In the genomic region with DNA sequence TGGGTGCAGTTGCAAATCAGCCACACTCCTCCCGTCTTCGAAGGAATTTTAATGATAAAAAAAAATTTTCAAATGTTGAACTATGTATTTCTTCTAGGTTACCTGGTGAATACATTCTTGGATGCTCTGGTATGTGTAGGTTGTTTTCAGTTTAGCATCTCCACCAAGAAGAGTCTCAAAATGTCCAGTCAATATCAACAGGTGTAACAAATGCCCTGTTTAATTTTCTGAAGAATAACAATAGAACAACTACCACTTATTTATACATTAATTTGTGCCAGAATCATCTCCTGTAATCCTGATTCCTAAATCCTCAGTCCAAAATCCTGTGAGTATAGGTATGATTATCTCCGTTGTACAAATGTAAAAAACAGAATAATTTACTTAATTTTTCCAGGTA, we compare ENCODE assay signal across 28 cellular contexts.
DNase-seq lines count a peak whose midpoint lies in the region; ATAC-seq and TF ChIP-seq lines count a peak whose summit lies in the region.
"Had no signal": no experiment of that assay in that cellular context is flagged by ENCODE, and none has a peak within 500 bp of the region (broad histone marks: within the 10 kb centered on the region; RNA-seq: fewer than 3 reads in every experiment).

No MANE protein-coding gene starts in this region.

- peaks cover 23% of the 10 kb centered on the region for H3K4me1 Mint-ChIP-seq in mesothelial cell of epicardium
- H3K4me1 Mint-ChIP-seq in CD8-positive, alpha-beta memory T cell: no peaks in the 10 kb centered on the region
- H3K4me1 Mint-ChIP-seq in activated CD8-positive, alpha-beta T cell treated with anti-CD3 and anti-CD28 coated beads, Interleukin-2, amount 10 ng/mL, durations not matched to agents 7 days and 5 days (ENCODE audit: low read depth): no peaks in the 10 kb centered on the region

- H3K9me3 ChIP-seq in HEK293 (ENCODE audit: control insufficient read depth, insufficient read depth, low read depth, low read length): no peaks in the 10 kb centered on the region
- H3K9me3 ChIP-seq in SK-N-MC (ENCODE audit: low read depth, low read length): no peaks in the 10 kb centered on the region
- H3K9me3 ChIP-seq in tibial artery: no peaks in the 10 kb centered on the region
- H3K9me3 ChIP-seq in CD8-positive, alpha-beta memory T cell (ENCODE audit: low read length): no peaks in the 10 kb centered on the region
- H3K9me3 ChIP-seq: gastroesophageal sphincter, MG63, neutrophil, sigmoid colon, SK-N-SH had no signal

- H3K4me3 Mint-ChIP-seq in mesothelial cell of epicardium: no peak overlapping the region
- H3K4me3 Mint-ChIP-seq in CD8-positive, alpha-beta memory T cell: no peak overlapping the region
- no peak overlapping the region for H3K4me3 Mint-ChIP-seq in activated CD8-positive, alpha-beta T cell treated with anti-CD3 and anti-CD28 coated beads, Interleukin-2, amount 10 ng/mL, durations not matched to agents 7 days and 5 days
- H3K4me3 Mint-ChIP-seq: activated CD4-positive, alpha-beta memory T cell treated with anti-CD3 and anti-CD28 coated beads for 36 hours; T-helper 1 cell treated with Interleukin-12 subunit alpha and Interleukin-12 subunit beta and Interleukin-4 antibody, amounts not matched to agents 30 μg/mL and 1 μg/mL, for 36 hours had no signal

- CTCF ChIA-PET in HEK293 (lab: Yijun Ruan, JAX): interaction anchor here (1.1 kb wide), 1 partner anchor 14 kb away, joined by 3 read pairs; no protein-coding TSS in a partner anchor
- CTCF ChIA-PET in CD8-positive, alpha-beta memory T cell (lab: Charles Lee): no interaction called here
- CTCF ChIA-PET in activated CD8-positive, alpha-beta T cell treated with anti-CD3 and anti-CD28 coated beads, Interleukin-2, amount 10 ng/mL, durations not matched to agents 7 days and 5 days (lab: Charles Lee): no interaction called here

- no peaks in the 10 kb centered on the region for H3K36me3 ChIP-seq in HEK293 (ENCODE audit: control insufficient read depth in 2 of 2, insufficient read depth in 1 of 2, low read length in 2 of 2)
- no peaks in the 10 kb centered on the region for H3K36me3 ChIP-seq in SK-N-MC (ENCODE audit: insufficient read depth, low read length)
- H3K36me3 ChIP-seq in tibial artery: no peaks in the 10 kb centered on the region
- H3K36me3 ChIP-seq in CD8-positive, alpha-beta memory T cell (ENCODE audit: insufficient read depth, low read length): no peaks in the 10 kb centered on the region
- H3K36me3 ChIP-seq: gastroesophageal sphincter, MG63, neutrophil, sigmoid colon had no signal

- DNase-seq in SK-N-MC (ENCODE audit: low read depth, low spot score) (no peak), mesothelial cell of epicardium (ENCODE audit: low spot score in 2 of 2, unreplicated experiment in 2 of 2) (no peak), tibial artery (no peak)
- no peak for DNase-seq in CD8-positive, alpha-beta memory T cell
- no peak for DNase-seq in activated CD4-positive, CD25-positive, alpha-beta regulatory T cell (lab: John Stamatoyannopoulos, UW)
- DNase-seq in activated CD8-positive, alpha-beta T cell treated with anti-CD3 and anti-CD28 coated beads, Interleukin-2, amount 10 ng/mL, durations not matched to agents 7 days and 5 days: no peak
- DNase-seq: activated CD4-positive, alpha-beta memory T cell treated with anti-CD3 and anti-CD28 coated beads for 36 hours; activated CD4-positive, CD25-positive, alpha-beta regulatory T cell treated with anti-CD3 and anti-CD28 coated beads, Interleukin-2, amount 50 U/mL, for 72 hours; activated CD8-positive, alpha-beta memory T cell treated with anti-CD3 and anti-CD28 coated beads, Interleukin-2, amount 50 U/mL, for 4 hours; amygdala; Calu3; NCI-H1105; NCI-H1930; NCI-H2171 treated with DMSO at 0.1 percent for 48 hours; PC-3; sigmoid colon; SK-N-SH; stimulated activated CD4-positive, alpha-beta T cell treated with anti-CD3 and anti-CD28 coated beads, Interleukin-12 subunit alpha, Interleukin-12 subunit beta, amount 100 ng/mL, for 4 hours; stimulated activated CD4-positive, alpha-beta T cell treated with anti-CD3 and anti-CD28 coated beads, Interleukin-4, amount 100 ng/mL, for 1 hour; trophoblast cell had no signal

- TF ChIP-seq CTCF in HEK293 (tag by site-specific recombination; IDR thresholded peaks at IDR 0.05): no peak
- no peak for TF ChIP-seq CTCF in mesothelial cell of epicardium (IDR thresholded peaks at IDR 0.05; ENCODE audit: unreplicated experiment)
- no peak for TF ChIP-seq CTCF in tibial artery (IDR thresholded peaks at IDR 0.05)

- peaks cover 2% of the 10 kb centered on the region for H3K36me3 Mint-ChIP-seq in mesothelial cell of epicardium
- no peaks in the 10 kb centered on the region for H3K36me3 Mint-ChIP-seq in CD8-positive, alpha-beta memory T cell
- H3K36me3 Mint-ChIP-seq in activated CD8-positive, alpha-beta T cell treated with anti-CD3 and anti-CD28 coated beads, Interleukin-2, amount 10 ng/mL, durations not matched to agents 7 days and 5 days (ENCODE audit: low read depth): no peaks in the 10 kb centered on the region
- H3K36me3 Mint-ChIP-seq: activated CD4-positive, alpha-beta memory T cell treated with anti-CD3 and anti-CD28 coated beads for 36 hours had no signal

- H3K27ac ChIP-seq in HEK293 (ENCODE audit: extremely low read depth, low read depth, low read length) (no peak overlapping the region), SK-N-MC (peak overlapping the region; percentile 89), tibial artery (peak overlapping the region; percentile 57 to 66)
- H3K27ac ChIP-seq in CD8-positive, alpha-beta memory T cell (ENCODE audit: low read depth, low read length): no peak overlapping the region
- H3K27ac ChIP-seq: KMS-11, neutrophil had no signal

- H3K27me3 ChIP-seq in tibial artery: no peaks in the 10 kb centered on the region
- no peaks in the 10 kb centered on the region for H3K27me3 ChIP-seq in CD8-positive, alpha-beta memory T cell (ENCODE audit: insufficient read depth, low read length, poor library complexity, severe bottlenecking)
- H3K27me3 ChIP-seq: MG63, neutrophil, sigmoid colon had no signal

- peak overlapping the region; percentile 78 for H3K27ac Mint-ChIP-seq in mesothelial cell of epicardium
- H3K27ac Mint-ChIP-seq in CD8-positive, alpha-beta memory T cell: no peak overlapping the region
- H3K27ac Mint-ChIP-seq in activated CD8-positive, alpha-beta T cell treated with anti-CD3 and anti-CD28 coated beads, Interleukin-2, amount 10 ng/mL, durations not matched to agents 7 days and 5 days: no peak overlapping the region
- H3K27ac Mint-ChIP-seq: activated CD4-positive, alpha-beta memory T cell treated with anti-CD3 and anti-CD28 coated beads for 36 hours; activated naive CD4-positive, alpha-beta T cell treated with anti-CD3 and anti-CD28 coated beads, Interleukin-2, amount 50 U/mL, for 72 hours; T-helper 1 cell treated with Interleukin-12 subunit alpha and Interleukin-12 subunit beta and Interleukin-4 antibody, amounts not matched to agents 30 μg/mL and 1 μg/mL, for 36 hours had no signal

- POLR2A ChIA-PET in HEK293 (lab: Yijun Ruan, JAX): no interaction called here
- POLR2A ChIA-PET in CD8-positive, alpha-beta memory T cell (lab: Charles Lee): no interaction called here
- POLR2A ChIA-PET in activated CD8-positive, alpha-beta T cell treated with anti-CD3 and anti-CD28 coated beads, Interleukin-2, amount 10 ng/mL, durations not matched to agents 7 days and 5 days (lab: Charles Lee): no interaction called here

- ATAC-seq in activated CD8-positive, alpha-beta T cell treated with anti-CD3 and anti-CD28 coated beads, Interleukin-2, amount 10 ng/mL, durations not matched to agents 7 days and 5 days: no peak
- ATAC-seq: activated naive CD4-positive, alpha-beta T cell treated with anti-CD3 and anti-CD28 coated beads, Interleukin-2, amount 50 U/mL, for 72 hours; gastroesophageal sphincter; left lobe of liver; PC-3 had no signal

- no peaks in the 10 kb centered on the region for H3K27me3 Mint-ChIP-seq in mesothelial cell of epicardium (ENCODE audit: low read depth)
- H3K27me3 Mint-ChIP-seq in CD8-positive, alpha-beta memory T cell: peaks cover 14 to 55% of the 10 kb centered on the region in 2 donors
- peaks cover 17% of the 10 kb centered on the region for H3K27me3 Mint-ChIP-seq in activated CD8-positive, alpha-beta T cell treated with anti-CD3 and anti-CD28 coated beads, Interleukin-2, amount 10 ng/mL, durations not matched to agents 7 days and 5 days (ENCODE audit: low read depth)

- peak overlapping the region; percentile 46 for H3K9ac ChIP-seq in SK-N-MC (ENCODE audit: insufficient read length)
- H3K9ac ChIP-seq: KMS-11, SK-N-SH had no signal

- H3K4me1 ChIP-seq in HEK293 (ENCODE audit: control insufficient read depth, insufficient read depth, low read length) (no peaks in the 10 kb centered on the region), tibial artery (peaks cover 5 to 80% (median 55%) of the 10 kb centered on the region in 4 donors)
- no peaks in the 10 kb centered on the region for H3K4me1 ChIP-seq in CD8-positive, alpha-beta memory T cell (ENCODE audit: insufficient read depth, low read length)

- peaks cover 4% of the 10 kb centered on the region for H3K9me3 Mint-ChIP-seq in mesothelial cell of epicardium
- peaks cover 0 to 4% (median 3%) of the 10 kb centered on the region in 5 donors for H3K9me3 Mint-ChIP-seq in CD8-positive, alpha-beta memory T cell
- no peaks in the 10 kb centered on the region for H3K9me3 Mint-ChIP-seq in activated CD8-positive, alpha-beta T cell treated with anti-CD3 and anti-CD28 coated beads, Interleukin-2, amount 10 ng/mL, durations not matched to agents 7 days and 5 days (ENCODE audit: insufficient read depth)
- H3K9me3 Mint-ChIP-seq: activated CD4-positive, alpha-beta memory T cell treated with anti-CD3 and anti-CD28 coated beads for 36 hours had no signal

- intact Hi-C loops in tibial artery (cut with DNase I; ENCODE audit: low total_unique reads): no loop called here

- no peak overlapping the region for H3K4me3 ChIP-seq in HEK293 (ENCODE audit: low read depth, low read length)
- H3K4me3 ChIP-seq in SK-N-MC: peak overlapping the region; percentile 73
- peak overlapping the region in 1 of 2 donors; percentile 10 for H3K4me3 ChIP-seq in tibial artery
- no peak overlapping the region for H3K4me3 ChIP-seq in CD8-positive, alpha-beta memory T cell (ENCODE audit: low read length)
- H3K4me3 ChIP-seq: gastroesophageal sphincter, MG63, sigmoid colon had no signal

TF ChIP-seq in HEK293, 187 proteins besides CTCF, POLR2A, EP300 and RAD21 (continues in another document):
- TF ChIP-seq ZNF768 (tag by site-specific recombination; IDR thresholded peaks at IDR 0.05): no peak
- TF ChIP-seq SCRT1 (tag by site-specific recombination; IDR thresholded peaks at IDR 0.05; ENCODE audit: borderline replicate concordance): 0 out of 2 replicates have a peak, but pooled peaks have one; percentile 52
- peak; percentile 84 for TF ChIP-seq SCRT2 (tag by site-specific recombination; IDR thresholded peaks at IDR 0.05)
- no peak for TF ChIP-seq ZNF555 (tag by site-specific recombination; conservative IDR thresholded peaks at IDR 0.05)

Comparison
In these comparisons a context has a peak if more than half of its experiments do, and no peak if none do; other contexts are left out.
1. H3K27ac ChIP-seq: peak in SK-N-MC (single experiment) and tibial artery (2 of 2); none in HEK293 (single experiment) and CD8-positive, alpha-beta memory T cell (single experiment).